8 cellular contexts compared by ENCODE assay signal in genomic region chr6:150641398-150642139, GRCh38. TPM values are rescaled to one million over a fixed set of nuclear protein-coding genes. Genes with fewer than 3 reads are reported as not detected.
DNase-seq lines count a peak whose midpoint lies in the region; ATAC-seq and TF ChIP-seq lines count a peak whose summit lies in the region.

No MANE protein-coding gene starts in this region.

- H3K9me3 ChIP-seq in sigmoid colon = no peaks in the 10 kb centered on the region

- no peak for TF ChIP-seq POLR2A in sigmoid colon (IDR thresholded peaks at IDR 0.05)

- intact Hi-C loops in sigmoid colon (cut with DNase I) = no loop called here

- no peak for TF ChIP-seq EP300 in sigmoid colon (IDR thresholded peaks at IDR 0.05)

- peak overlapping the region in 3 of 4 donors; percentile 16 to 58 (median 42) for H3K27ac ChIP-seq in sigmoid colon

- H3K36me3 ChIP-seq in sigmoid colon = no peaks in the 10 kb centered on the region

- H3K9me3 Mint-ChIP-seq in effector memory CD8-positive, alpha-beta T cell = no peaks in the 10 kb centered on the region

- no peak for TF ChIP-seq CTCF in sigmoid colon (IDR thresholded peaks at IDR 0.05)

- H3K4me1 ChIP-seq in sigmoid colon = peaks cover 0 to 32% (median 9%) of the 10 kb centered on the region in 4 donors

- H3K4me3 ChIP-seq in sigmoid colon = peak overlapping the region in 3 of 4 donors; percentile 9 to 28 (median 27)

- H3K27me3 ChIP-seq in sigmoid colon = no peaks in the 10 kb centered on the region

- H3K27ac Mint-ChIP-seq in effector memory CD8-positive, alpha-beta T cell = peak overlapping the region in 1 of 2 donors; percentile 80

- peak overlapping the region; percentile 56 to 81 for H3K4me3 Mint-ChIP-seq in effector memory CD8-positive, alpha-beta T cell

- H3K4me1 Mint-ChIP-seq in effector memory CD8-positive, alpha-beta T cell (ENCODE audit: low read depth in 2 of 2) = peaks cover 3 to 28% of the 10 kb centered on the region in 2 donors

- H3K27me3 Mint-ChIP-seq in effector memory CD8-positive, alpha-beta T cell = no peaks in the 10 kb centered on the region

- 3 to 6% methylated on average over 6 of the region's 6 CpGs for WGBS in sigmoid colon, 2 donors

- ATAC-seq in GM19467 (IDR thresholded peaks at IDR 0.05; ENCODE audit: unreplicated experiment) (peak; percentile 58), HG03520 (IDR thresholded peaks at IDR 0.05; ENCODE audit: unreplicated experiment) (peak; percentile 47)
- ATAC-seq in effector memory CD8-positive, alpha-beta T cell (replicated peaks) = peak; percentile 62

- H3K36me3 Mint-ChIP-seq in effector memory CD8-positive, alpha-beta T cell (ENCODE audit: insufficient read depth) = no peaks in the 10 kb centered on the region

- no peak for DNase-seq in effector memory CD8-positive, alpha-beta T cell
- DNase-seq in sigmoid colon = no peak
- DNase-seq in activated effector memory CD4-positive, alpha-beta T cell treated with anti-CD3 and anti-CD28 coated beads, Interleukin-2, amount 50 U/mL, for 16 hours = no peak
- no peak for DNase-seq in HUDEP-2 (lab: John Stamatoyannopoulos, UW; ENCODE audit: unreplicated experiment in 76 of 76)
- DNase-seq in amygdala (lab: John Stamatoyannopoulos, UW) = no peak
- DNase-seq in T-helper 1 cell = no peak

RNA-seq across cellular contexts. Expression of gene PLEKHG1, which starts 41.9 kb away (rescaled TPM):
- total RNA-seq in sigmoid colon = 10 to 100 TPM in 2 of 4 donors, 1 to 10 TPM in 2; 8.2 to 13.2 (median 10.7) TPM
- polyA plus RNA-seq in sigmoid colon = 10 to 100 TPM in 1 of 3 donors, 1 to 10 TPM in 2; 4.2 to 10.9 (median 4.4) TPM
